Comparison of ENCODE assay signal across 1 cellular context in the genomic region with DNA sequence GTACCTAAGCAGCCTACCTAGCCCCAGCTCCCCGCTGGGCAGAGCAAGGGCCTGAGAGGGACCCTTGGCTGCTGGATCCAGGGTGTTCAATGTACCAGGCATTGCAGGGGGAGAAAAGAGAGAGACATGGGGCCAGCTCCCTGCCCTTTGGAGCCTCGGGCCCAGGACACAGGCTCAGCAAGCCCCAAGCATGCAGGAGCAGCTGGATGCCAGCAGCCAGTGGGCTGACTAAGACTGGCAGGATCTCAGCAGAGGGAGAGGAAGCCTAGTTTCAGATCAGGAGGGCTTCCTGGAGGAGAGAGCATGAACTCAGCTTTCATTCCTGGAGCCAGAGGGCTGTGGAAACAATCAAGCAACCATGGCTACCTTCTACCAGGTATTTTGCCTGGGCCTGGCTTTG.
TF ChIP-seq lines count a peak whose summit lies in the region.

No MANE protein-coding gene starts in this region.

TF ChIP-seq in H1, 55 proteins besides CTCF, POLR2A, EP300 and RAD21 (continued from another document):
- no peak for TF ChIP-seq NRF1 (IDR thresholded peaks at IDR 0.05; ENCODE audit: low read depth, low read length)
- no peak for TF ChIP-seq CEBPB (IDR thresholded peaks at IDR 0.05; ENCODE audit: low read depth, low read length)
- TF ChIP-seq POU5F1 (IDR thresholded peaks at IDR 0.05; ENCODE audit: low read depth, low read length): no peak
